In the genomic region with DNA sequence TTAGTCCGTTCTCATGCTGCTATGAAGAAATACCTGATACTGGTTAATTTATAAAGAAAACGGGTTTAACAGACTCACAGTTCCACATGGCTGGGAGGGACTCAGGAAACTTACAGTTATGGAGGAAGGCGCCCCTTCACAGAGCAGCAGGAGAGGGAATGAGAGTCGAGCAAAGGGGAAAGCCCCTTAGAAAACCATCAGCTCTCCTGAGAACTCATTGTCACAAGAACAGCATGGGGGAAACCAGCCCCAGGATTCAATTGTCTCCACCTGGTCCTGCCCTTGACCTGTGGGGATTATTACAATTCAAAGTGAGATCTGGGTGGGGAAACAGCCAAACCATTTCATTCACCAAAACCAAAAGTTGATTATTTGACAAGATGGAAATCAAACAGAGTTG, we compare ENCODE assay signal across 1 cellular context.
A peak's percentile ranks its signal among the peaks of the same experiment; 100 is the strongest.
TF ChIP-seq lines count a peak whose summit lies in the region.

No MANE protein-coding gene starts in this region.

TF ChIP-seq in H1, 55 proteins besides CTCF, POLR2A, EP300 and RAD21:
- 0 out of 4 replicates have a peak, but pooled peaks of 1 of the 2 experiments have one; percentile 27 for TF ChIP-seq HDAC2 (IDR thresholded peaks at IDR 0.05; ENCODE audit: borderline replicate concordance in 1 of 2, low read depth in 2 of 2, low read length in 2 of 2)
